1 cellular context compared by ENCODE assay signal in the genomic region with DNA sequence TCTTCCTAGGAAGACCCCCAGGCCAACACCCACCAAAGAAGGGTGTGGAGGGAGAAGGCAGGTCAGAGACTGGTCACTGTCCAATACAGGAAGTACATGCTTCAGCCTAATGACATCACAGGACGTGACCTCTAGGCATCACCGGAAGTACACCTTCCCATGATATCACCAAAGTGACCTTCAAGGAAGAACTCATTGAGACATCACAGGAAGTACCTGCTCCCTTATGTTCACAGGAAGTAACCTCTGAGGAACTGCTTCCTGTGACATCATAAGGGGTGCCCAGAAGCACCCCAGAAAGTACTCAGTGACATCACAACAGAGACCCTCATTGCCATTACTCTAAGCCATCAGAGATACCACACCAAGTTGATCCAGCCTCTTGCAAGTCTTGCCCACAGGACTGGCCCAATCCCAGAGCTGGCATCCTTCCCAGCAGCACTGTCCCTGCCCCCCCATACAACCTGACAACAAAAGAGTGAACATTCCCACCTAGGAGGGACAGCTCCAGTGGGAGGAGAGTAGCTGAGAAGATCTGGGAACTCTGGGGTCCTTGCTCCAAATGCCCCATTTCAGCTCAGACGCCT.
TF ChIP-seq lines count a peak whose summit lies in the region.

No MANE protein-coding gene starts in this region.

TF ChIP-seq in K562, 482 proteins besides CTCF, POLR2A, EP300 and RAD21:
- TF ChIP-seq ELF1 (tag; IDR thresholded peaks at IDR 0.05) (peak; percentile 46; the same call in 1 of the 2 replicates), NCOA1 (IDR thresholded peaks at IDR 0.05; ENCODE audit: low read depth) (peak; percentile 73; the same call in 1 of the 2 replicates), CREB1 (IDR thresholded peaks at IDR 0.05) (peak; percentile 64; the same call in 1 of the 2 replicates), CREB1 (CRISPR knock-in tag; IDR thresholded peaks at IDR 0.05) (peak; percentile 54; the same call in 1 of the 2 replicates), ATF1 (CRISPR knock-in tag; IDR thresholded peaks at IDR 0.05) (no peak), ATF1 (tag; IDR thresholded peaks at IDR 0.05) (peak; percentile 87), CREM (IDR thresholded peaks at IDR 0.05; ENCODE audit: low read depth) (peak; percentile 82), MTA3 (IDR thresholded peaks at IDR 0.05; ENCODE audit: borderline replicate concordance) (0 out of 2 replicates have a peak, but pooled peaks have one; percentile 47), GABPA (tag; conservative IDR thresholded peaks at IDR 0.05; ENCODE audit: low read depth) (peak; percentile 81), ESRRA (IDR thresholded peaks at IDR 0.05; ENCODE audit: borderline replicate concordance, low read depth) (peak; percentile 90), EHMT2 (IDR thresholded peaks at IDR 0.05) (peak; percentile 66; the same call in 1 of the 2 replicates), NR2C2 (CRISPR knock-in tag; IDR thresholded peaks at IDR 0.05) (peak; percentile 68; the same call in 1 of the 2 replicates), NR2C2 (tag; IDR thresholded peaks at IDR 0.05) (peak; percentile 90), NR2C1 (IDR thresholded peaks at IDR 0.05) (peak; percentile 92), NR2C1 (tag; IDR thresholded peaks at IDR 0.05) (peak; percentile 96), ETV1 (tag; conservative IDR thresholded peaks at IDR 0.05; ENCODE audit: low read depth) (0 out of 2 replicates have a peak, but pooled peaks have one; percentile 31), NKRF (IDR thresholded peaks at IDR 0.05; ENCODE audit: borderline replicate concordance) (no peak), GATAD2A (IDR thresholded peaks at IDR 0.05) (no peak), GABPB1 (CRISPR knock-in tag; IDR thresholded peaks at IDR 0.05) (peak; percentile 80; the same call in 1 of the 2 replicates), PTRF (tag; IDR thresholded peaks at IDR 0.05) (no peak), LCOR (CRISPR knock-in tag; IDR thresholded peaks at IDR 0.05) (no peak)
- TF ChIP-seq, protein P1, sequence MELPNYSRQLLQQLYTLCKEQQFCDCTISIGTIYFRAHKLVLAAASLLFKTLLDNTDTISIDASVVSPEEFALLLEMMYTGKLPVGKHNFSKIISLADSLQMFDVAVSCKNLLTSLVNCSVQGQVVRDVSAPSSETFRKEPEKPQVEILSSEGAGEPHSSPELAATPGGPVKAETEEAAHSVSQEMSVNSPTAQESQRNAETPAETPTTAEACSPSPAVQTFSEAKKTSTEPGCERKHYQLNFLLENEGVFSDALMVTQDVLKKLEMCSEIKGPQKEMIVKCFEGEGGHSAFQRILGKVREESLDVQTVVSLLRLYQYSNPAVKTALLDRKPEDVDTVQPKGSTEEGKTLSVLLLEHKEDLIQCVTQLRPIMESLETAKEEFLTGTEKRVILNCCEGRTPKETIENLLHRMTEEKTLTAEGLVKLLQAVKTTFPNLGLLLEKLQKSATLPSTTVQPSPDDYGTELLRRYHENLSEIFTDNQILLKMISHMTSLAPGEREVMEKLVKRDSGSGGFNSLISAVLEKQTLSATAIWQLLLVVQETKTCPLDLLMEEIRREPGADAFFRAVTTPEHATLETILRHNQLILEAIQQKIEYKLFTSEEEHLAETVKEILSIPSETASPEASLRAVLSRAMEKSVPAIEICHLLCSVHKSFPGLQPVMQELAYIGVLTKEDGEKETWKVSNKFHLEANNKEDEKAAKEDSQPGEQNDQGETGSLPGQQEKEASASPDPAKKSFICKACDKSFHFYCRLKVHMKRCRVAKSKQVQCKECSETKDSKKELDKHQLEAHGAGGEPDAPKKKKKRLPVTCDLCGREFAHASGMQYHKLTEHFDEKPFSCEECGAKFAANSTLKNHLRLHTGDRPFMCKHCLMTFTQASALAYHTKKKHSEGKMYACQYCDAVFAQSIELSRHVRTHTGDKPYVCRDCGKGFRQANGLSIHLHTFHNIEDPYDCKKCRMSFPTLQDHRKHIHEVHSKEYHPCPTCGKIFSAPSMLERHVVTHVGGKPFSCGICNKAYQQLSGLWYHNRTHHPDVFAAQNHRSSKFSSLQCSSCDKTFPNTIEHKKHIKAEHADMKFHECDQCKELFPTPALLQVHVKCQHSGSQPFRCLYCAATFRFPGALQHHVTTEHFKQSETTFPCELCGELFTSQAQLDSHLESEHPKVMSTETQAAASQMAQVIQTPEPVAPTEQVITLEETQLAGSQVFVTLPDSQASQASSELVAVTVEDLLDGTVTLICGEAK (IDR thresholded peaks at IDR 0.05): peak; percentile 87
- TF ChIP-seq, protein P1 (CRISPR knock-in tag; IDR thresholded peaks at IDR 0.05): no peak
